Comparison of ENCODE assay signal across 18 cellular contexts in genomic region chr20:53981752-53982437, GRCh38.
DNase-seq lines count a peak whose midpoint lies in the region; ATAC-seq, FAIRE-seq and TF ChIP-seq lines count a peak whose summit lies in the region.
"Had no signal": no experiment of that assay in that cellular context is flagged by ENCODE, and none has a peak within 500 bp of the region (broad histone marks: within the 10 kb centered on the region; RNA-seq: fewer than 3 reads in every experiment).

No MANE protein-coding gene starts in this region.

- no peaks in the 10 kb centered on the region for H3K9me3 ChIP-seq in HEK293 (ENCODE audit: control insufficient read depth, insufficient read depth, low read depth, low read length)
- H3K9me3 ChIP-seq: adrenal gland, transverse colon had no signal

- H3K27ac ChIP-seq in HEK293 (ENCODE audit: extremely low read depth, low read depth, low read length): no peak overlapping the region
- H3K27ac ChIP-seq: adrenal gland, HL-60, transverse colon had no signal

- peak; percentile 19 for DNase-seq in activated naive CD4-positive, alpha-beta T cell treated with Interleukin-2 at 50 U/mL for 16 hours
- no peak for DNase-seq in activated naive CD4-positive, alpha-beta T cell (lab: John Stamatoyannopoulos, UW)
- DNase-seq in bronchial epithelial cell (ENCODE audit: low read depth): peak; percentile 77
- DNase-seq in stimulated activated CD8-positive, alpha-beta memory T cell treated with anti-CD3 and anti-CD28 coated beads, Interleukin-15, amount 100 ng/mL, for 48 hours (ENCODE audit: low read depth in 2 of 2): peak; percentile 13 to 23
- DNase-seq: adrenal gland; CD8-positive, alpha-beta memory T cell; DMS79; left colon; NCI-H1694 treated with DMSO at 0.1 percent for 48 hours; nephron progenitor cell; stimulated activated naive B cell treated with anti-CD40 and anti-IgM and Interleukin-4, amounts not matched to agents 10 μg/mL and 1 μg/mL and 100 μg/mL, for 72 hours; transverse colon had no signal

- ATAC-seq in GM19324 (IDR thresholded peaks at IDR 0.05; ENCODE audit: low FRiP score, unreplicated experiment) (no peak), GM18519 (IDR thresholded peaks at IDR 0.05; ENCODE audit: low FRiP score, unreplicated experiment) (no peak), HG03039 (IDR thresholded peaks at IDR 0.05; ENCODE audit: unreplicated experiment) (no peak)
- ATAC-seq: left colon; Panc1; stimulated activated naive B cell treated with anti-CD40 and anti-IgM and Interleukin-4, amounts not matched to agents 10 μg/mL and 1 μg/mL and 100 μg/mL, for 72 hours had no signal

- TF ChIP-seq CTCF in HEK293 (tag by site-specific recombination; IDR thresholded peaks at IDR 0.05): no peak
- TF ChIP-seq CTCF in bronchial epithelial cell (IDR thresholded peaks at IDR 0.05; ENCODE audit: insufficient read depth, low read length, severe bottlenecking): no peak

- H3K4me1 ChIP-seq in HEK293 (ENCODE audit: control insufficient read depth, insufficient read depth, low read length): no peaks in the 10 kb centered on the region
- H3K4me1 ChIP-seq: adrenal gland, transverse colon had no signal

- no peaks in the 10 kb centered on the region for H3K36me3 ChIP-seq in HEK293 (ENCODE audit: control insufficient read depth in 2 of 2, insufficient read depth in 1 of 2, low read length in 2 of 2)
- no peaks in the 10 kb centered on the region for H3K36me3 ChIP-seq in bronchial epithelial cell (ENCODE audit: control insufficient read depth, insufficient read depth, low read length)
- H3K36me3 ChIP-seq: adrenal gland had no signal

- CTCF ChIA-PET in HEK293 (lab: Yijun Ruan, JAX): no interaction called here

- H3K27me3 ChIP-seq in bronchial epithelial cell (ENCODE audit: control insufficient read depth, insufficient read depth, low read length): no peaks in the 10 kb centered on the region
- H3K27me3 ChIP-seq: transverse colon had no signal

- POLR2A ChIA-PET in HEK293 (lab: Yijun Ruan, JAX): no interaction called here

- H3K4me3 ChIP-seq in HEK293 (ENCODE audit: low read depth, low read length): no peak overlapping the region
- no peak overlapping the region for H3K4me3 ChIP-seq in bronchial epithelial cell (ENCODE audit: low read depth, low read length)
- H3K4me3 ChIP-seq: adrenal gland, transverse colon had no signal

- no peak for FAIRE-seq in bronchial epithelial cell (lab: Jason Lieb, UNC)

TF ChIP-seq in HEK293, 187 proteins besides CTCF, POLR2A, EP300 and RAD21:
- TF ChIP-seq ZNF140 (tag by site-specific recombination; IDR thresholded peaks at IDR 0.05) (no peak), ATF2 (tag by site-specific recombination; IDR thresholded peaks at IDR 0.05; ENCODE audit: low read depth) (peak; percentile 49; the same call in 1 of the 2 replicates)

Comparison
In these comparisons a context has a peak if more than half of its experiments do, and no peak if none do; other contexts are left out.
1. DNase-seq: peak in activated naive CD4-positive, alpha-beta T cell treated with Interleukin-2 at 50 U/mL for 16 hours (single experiment), bronchial epithelial cell (single experiment) and stimulated activated CD8-positive, alpha-beta memory T cell treated with anti-CD3 and anti-CD28 coated beads, Interleukin-15, amount 100 ng/mL, for 48 hours (2 of 2); none in activated naive CD4-positive, alpha-beta T cell (0 of 4).